In genomic region chr9:129763235-129763917, GRCh38 we compare ENCODE assay signal across 13 cellular contexts. TPM values are rescaled to one million over a fixed set of nuclear protein-coding genes. Genes with fewer than 3 reads are reported as not detected.
DNase-seq lines count a peak whose midpoint lies in the region; ATAC-seq, FAIRE-seq and TF ChIP-seq lines count a peak whose summit lies in the region.
"Had no signal": no experiment of that assay in that cellular context is flagged by ENCODE, and none has a peak within 500 bp of the region (broad histone marks: within the 10 kb centered on the region; RNA-seq: fewer than 3 reads in every experiment).

No MANE protein-coding gene starts in this region.

- no peak overlapping the region for H3K4me3 ChIP-seq in HCT116 (replicated peaks in 1 of 2; ENCODE audit: low read depth in 1 of 2, low read length in 2 of 2)
- no peak overlapping the region for H3K4me3 ChIP-seq in kidney (ENCODE audit: low read length in 2 of 2)
- no peak overlapping the region for H3K4me3 ChIP-seq in subcutaneous abdominal adipose tissue (ENCODE audit: low read depth in 1 of 5, low read length in 5 of 5)
- H3K4me3 ChIP-seq: prostate gland had no signal

- intact Hi-C loops in HCT116 (cut with micrococcal nuclease) (no loop called here), MCF 10A (cut with micrococcal nuclease) (no loop called here), kidney (cut with DNase I) (no loop called here)

- H3K27ac ChIP-seq in HCT116 (ENCODE audit: low read depth, low read length) (peak overlapping the region; percentile 63), kidney (ENCODE audit: low read depth in 2 of 2, low read length in 2 of 2) (peak overlapping the region in 1 of 2 donors; percentile 72), subcutaneous abdominal adipose tissue (ENCODE audit: low read depth, low read length) (peak overlapping the region; percentile 50)
- H3K27ac ChIP-seq: prostate gland had no signal

- H3K27me3 ChIP-seq in HCT116 (ENCODE audit: insufficient read depth, low read length) (no peaks in the 10 kb centered on the region), subcutaneous abdominal adipose tissue (ENCODE audit: control insufficient read depth in 5 of 5, insufficient read depth in 4 of 5, low read length in 5 of 5) (peaks cover 0 to 11% (median 0%) of the 10 kb centered on the region in 5 donors)

- no peak overlapping the region for H3K4me3 Mint-ChIP-seq in MCF 10A (ENCODE audit: unreplicated experiment)
- H3K4me3 Mint-ChIP-seq in effector memory CD8-positive, alpha-beta T cell, result no peak overlapping the region
- H3K4me3 Mint-ChIP-seq: WTC11 had no signal

- H4K20me1 ChIP-seq in HCT116 (ENCODE audit: insufficient read depth), result no peaks in the 10 kb centered on the region

- H3K9me3 ChIP-seq in HCT116 (ENCODE audit: control insufficient read depth in 1 of 2, insufficient read depth in 1 of 2, low read depth in 1 of 2, low read length in 2 of 2), result no peaks in the 10 kb centered on the region
- H3K9me3 ChIP-seq in kidney (ENCODE audit: control insufficient read depth in 1 of 2, low read length in 2 of 2), result no peaks in the 10 kb centered on the region
- no peaks in the 10 kb centered on the region for H3K9me3 ChIP-seq in subcutaneous abdominal adipose tissue (ENCODE audit: control insufficient read depth in 5 of 5, low read length in 5 of 5)
- H3K9me3 ChIP-seq: prostate gland had no signal

- H3K4me1 Mint-ChIP-seq in MCF 10A (ENCODE audit: insufficient read depth, unreplicated experiment), result peaks cover 9% of the 10 kb centered on the region
- H3K4me1 Mint-ChIP-seq in effector memory CD8-positive, alpha-beta T cell (ENCODE audit: low read depth in 2 of 2), result no peaks in the 10 kb centered on the region

- peak overlapping the region; percentile 7 for H3K27ac Mint-ChIP-seq in MCF 10A (ENCODE audit: low read depth, unreplicated experiment)
- no peak overlapping the region for H3K27ac Mint-ChIP-seq in effector memory CD8-positive, alpha-beta T cell
- H3K27ac Mint-ChIP-seq: activated T-helper 2 cell treated with anti-CD3 and anti-CD28 coated beads, Interferon-gamma antibody, Interleukin-2, Interleukin-4, amounts not matched to agents 10 μg/mL and 5 μg/mL and 100 μg/mL, durations not matched to agents 14 hours and 24 hours and 36 hours; WTC11 had no signal

- no peaks in the 10 kb centered on the region for H3K9me3 Mint-ChIP-seq in MCF 10A (ENCODE audit: unreplicated experiment)
- no peaks in the 10 kb centered on the region for H3K9me3 Mint-ChIP-seq in effector memory CD8-positive, alpha-beta T cell
- H3K9me3 Mint-ChIP-seq: activated T-helper 2 cell treated with anti-CD3 and anti-CD28 coated beads, Interferon-gamma antibody, Interleukin-2, Interleukin-4, amounts not matched to agents 10 μg/mL and 5 μg/mL and 100 μg/mL, durations not matched to agents 14 hours and 24 hours and 36 hours; WTC11 had no signal

- H3K36me3 Mint-ChIP-seq in MCF 10A (ENCODE audit: insufficient read depth, unreplicated experiment), result peaks cover 4% of the 10 kb centered on the region
- no peaks in the 10 kb centered on the region for H3K36me3 Mint-ChIP-seq in effector memory CD8-positive, alpha-beta T cell (ENCODE audit: insufficient read depth)
- H3K36me3 Mint-ChIP-seq: WTC11 had no signal

- no peaks in the 10 kb centered on the region for H3K27me3 Mint-ChIP-seq in MCF 10A (ENCODE audit: insufficient read depth, unreplicated experiment)
- H3K27me3 Mint-ChIP-seq in effector memory CD8-positive, alpha-beta T cell, result peaks cover 14 to 17% of the 10 kb centered on the region in 2 donors

- H2AFZ ChIP-seq in HCT116 (ENCODE audit: low read depth, low read length, poor library complexity, severe bottlenecking), result no peak overlapping the region

- H3K79me2 ChIP-seq in HCT116 (ENCODE audit: insufficient read depth, low read length), result no peaks in the 10 kb centered on the region

- POLR2A ChIA-PET in HCT116 (lab: Charles Lee) (interaction anchor here (0.7 kb wide), 1 partner anchor 26 kb away, joined by 3 read pairs; no protein-coding TSS in a partner anchor), MCF 10A (lab: Yijun Ruan, JAX) (interaction anchor here (0.8 to 8.5 kb wide), 4 partner anchors 9 to 26 kb away, joined by 3 to 62 read pairs (median 18); partner anchors contain the start of gene PTGES)

- H3K36me3 ChIP-seq in HCT116 (ENCODE audit: control insufficient read depth in 1 of 2, insufficient read depth in 2 of 2, low read length in 2 of 2), result no peaks in the 10 kb centered on the region
- H3K36me3 ChIP-seq in kidney (ENCODE audit: control insufficient read depth in 1 of 2, insufficient read depth in 2 of 2, low read length in 2 of 2), result no peaks in the 10 kb centered on the region
- no peaks in the 10 kb centered on the region for H3K36me3 ChIP-seq in subcutaneous abdominal adipose tissue (ENCODE audit: control insufficient read depth in 5 of 5, insufficient read depth in 5 of 5, low read length in 5 of 5)
- H3K36me3 ChIP-seq: prostate gland had no signal

- RAD21 ChIA-PET in HCT116 (lab: Charles Lee; ENCODE audit: low non-redundant PET in 1 of 2, low total read pairs in 2 of 2, uncharacterized antibody in 2 of 2, unreplicated experiment in 2 of 2), result no interaction called here

- no peak for FAIRE-seq in kidney (lab: Jason Lieb, UNC)

- no peak for ATAC-seq in HCT116
- ATAC-seq in effector memory CD8-positive, alpha-beta T cell (replicated peaks), result no peak
- ATAC-seq: WTC11 had no signal

- H3K9ac ChIP-seq in HCT116 (ENCODE audit: low read length) (0 out of 2 replicates have a peak overlapping the region, but pooled peaks have one; percentile 28), kidney (ENCODE audit: low read length in 2 of 2) (no peak overlapping the region), subcutaneous abdominal adipose tissue (ENCODE audit: low read length in 5 of 5) (peak overlapping the region in 1 of 5 donors; percentile 19)

- no peak for TF ChIP-seq POLR2A in HCT116 (IDR thresholded peaks at IDR 0.05; ENCODE audit: borderline replicate concordance, extremely low read depth, insufficient read depth, insufficient read length)

- TF ChIP-seq RAD21 in HCT116 (IDR thresholded peaks at IDR 0.05; ENCODE audit: low read depth), result no peak

- peak overlapping the region; percentile 74 for H3K4me2 ChIP-seq in HCT116 (ENCODE audit: low read length)

- no peaks in the 10 kb centered on the region for H3K9me2 ChIP-seq in HCT116 (ENCODE audit: insufficient read depth)

- CTCF ChIA-PET in HCT116 (lab: Charles Lee), result no interaction called here
- CTCF ChIA-PET in MCF 10A (lab: Yijun Ruan, JAX), result interaction anchor here (0.9 kb wide), 1 partner anchor 25 kb away, joined by 3 read pairs; no protein-coding TSS in a partner anchor

- H3K4me1 ChIP-seq in HCT116 (ENCODE audit: control insufficient read depth in 1 of 2, insufficient read depth in 2 of 2, low read length in 2 of 2), result peaks cover 26 to 32% of the 10 kb centered on the region in 2 experiments
- peaks cover 3 to 7% of the 10 kb centered on the region in 2 donors for H3K4me1 ChIP-seq in kidney (ENCODE audit: control insufficient read depth in 1 of 2, insufficient read depth in 1 of 2, low read depth in 1 of 2, low read length in 2 of 2)
- peaks cover 6 to 31% (median 27%) of the 10 kb centered on the region in 5 donors for H3K4me1 ChIP-seq in subcutaneous abdominal adipose tissue (ENCODE audit: control insufficient read depth in 5 of 5, insufficient read depth in 5 of 5, low read length in 5 of 5)
- H3K4me1 ChIP-seq: prostate gland had no signal

- BruUV-seq in HCT116 (replicated peaks; lab: Mats Ljungman, UMichigan), result no TSS peak
- no TSS peak for BruUV-seq in MCF 10A (replicated peaks; lab: Mats Ljungman, UMichigan)

- TF ChIP-seq CTCF in HCT116 (IDR thresholded peaks at IDR 0.05 in 2 of 3, conservative IDR thresholded peaks at IDR 0.05 in 1 of 3; ENCODE audit: borderline replicate concordance in 1 of 3, insufficient read depth in 1 of 3, low read depth in 2 of 3, low read length in 2 of 3) (no peak), MCF 10A (IDR thresholded peaks at IDR 0.05; ENCODE audit: unreplicated experiment) (no peak), kidney (IDR thresholded peaks at IDR 0.05; ENCODE audit: borderline replicate concordance, extremely low read depth, insufficient read depth) (no peak)

- DNase-seq in HCT116 (ENCODE audit: low read depth, low spot score), result no peak
- DNase-seq in MCF 10A (ENCODE audit: unreplicated experiment), result peak; percentile 72
- DNase-seq in kidney, result peak; percentile 79
- DNase-seq in effector memory CD8-positive, alpha-beta T cell, result no peak
- no peak for DNase-seq in T-helper 9 cell
- DNase-seq in stimulated activated CD4-positive, alpha-beta T cell treated with anti-CD3 and anti-CD28 coated beads, Interleukin-2, amount 100 ng/mL, for 24 hours, result no peak
- no peak for DNase-seq in NCI-H2107 treated with DMSO at 0.1 percent for 48 hours (lab: John Stamatoyannopoulos, UW; ENCODE audit: unreplicated experiment)
- DNase-seq: DND-41, NCI-H1105 had no signal

TF ChIP-seq in HCT116, 20 proteins besides CTCF, POLR2A, EP300 and RAD21 (continues in another document):
- TF ChIP-seq YY1 (IDR thresholded peaks at IDR 0.05; ENCODE audit: extremely low read depth, insufficient replicate concordance, low read depth, low read length) (no peak), MAX (IDR thresholded peaks at IDR 0.05) (no peak), CBX3 (IDR thresholded peaks at IDR 0.05; ENCODE audit: low read depth) (no peak), EGR1 (IDR thresholded peaks at IDR 0.05; ENCODE audit: low read depth) (no peak)

RNA-seq across cellular contexts. Expression of gene PTGES, which starts 10.5 kb away (rescaled TPM):
- total RNA-seq in HCT116 (2021; ENCODE audit: unreplicated experiment) (17.2 TPM), MCF 10A (2022) (74.0 and 96.6 TPM in 2 replicates), kidney (8.9 TPM)
- polyA plus RNA-seq in HCT116 (2012), result 16.8 and 19.0 TPM in 2 replicates
- 8.1 TPM for polyA plus RNA-seq in kidney (ENCODE audit: insufficient read depth, low read depth, low replicate concordance)

RNA-seq across cellular contexts. Expression of gene TOR1B, which starts 39.6 kb away (rescaled TPM):
- total RNA-seq in HCT116 (2021; ENCODE audit: unreplicated experiment), result 19.0 TPM
- 12.2 and 13.8 TPM in 2 replicates for polyA plus RNA-seq in HCT116 (2012)
- total RNA-seq in MCF 10A (2022), result 14.7 and 14.8 TPM in 2 replicates
- 21.4 TPM for total RNA-seq in kidney
- 10.1 TPM for polyA plus RNA-seq in kidney (ENCODE audit: insufficient read depth, low read depth, low replicate concordance)

Comparison
In these comparisons a context has a peak if more than half of its experiments do, and no peak if none do; other contexts are left out.
1. DNase-seq: peak in MCF 10A (single experiment) and kidney (single experiment); none in HCT116 (single experiment), effector memory CD8-positive, alpha-beta T cell (0 of 3), T-helper 9 cell (single experiment), stimulated activated CD4-positive, alpha-beta T cell treated with anti-CD3 and anti-CD28 coated beads, Interleukin-2, amount 100 ng/mL, for 24 hours (0 of 2) and NCI-H2107 treated with DMSO at 0.1 percent for 48 hours (single experiment).